21 cellular contexts compared by ENCODE assay signal in the genomic region with DNA sequence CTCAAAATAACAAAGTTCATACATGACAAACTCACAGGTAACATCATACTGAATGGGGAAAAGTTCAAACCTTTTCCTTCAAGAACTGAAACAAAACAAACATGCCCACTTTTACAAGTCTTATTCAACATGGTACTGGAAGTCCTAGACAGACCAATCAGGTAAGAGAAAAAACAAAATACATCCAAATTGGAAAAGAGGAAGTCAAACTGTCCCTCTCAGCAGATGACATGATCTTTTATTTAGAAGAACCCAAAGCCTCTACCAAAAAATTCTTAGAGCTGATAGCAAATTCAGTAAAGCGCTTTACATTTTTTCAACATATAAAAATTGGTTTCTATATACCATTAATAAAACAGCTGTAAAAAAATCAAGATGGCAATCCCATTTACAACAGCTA.
DNase-seq lines count a peak whose midpoint lies in the region; ATAC-seq lines count a peak whose summit lies in the region.
"Had no signal": no experiment of that assay in that cellular context is flagged by ENCODE, and none has a peak within 500 bp of the region (broad histone marks: within the 10 kb centered on the region; RNA-seq: fewer than 3 reads in every experiment).

No MANE protein-coding gene starts in this region.

- peaks cover 6 to 11% of the 10 kb centered on the region in 2 donors for H3K9me3 Mint-ChIP-seq in activated T-cell treated with anti-CD3 and anti-CD28 coated beads, Interleukin-2, amount 50 U/mL, for 72 hours
- peaks cover 5 to 11% of the 10 kb centered on the region in 2 donors for H3K9me3 Mint-ChIP-seq in stimulated activated naive B cell treated with anti-CD40 and anti-IgM and Interleukin-4, amounts not matched to agents 10 μg/mL and 1 μg/mL and 100 μg/mL, for 72 hours
- H3K9me3 Mint-ChIP-seq: GM23338, H9 had no signal

- no peak overlapping the region for H3K4me3 Mint-ChIP-seq in activated T-cell treated with anti-CD3 and anti-CD28 coated beads, Interleukin-2, amount 50 U/mL, for 72 hours
- no peak overlapping the region for H3K4me3 Mint-ChIP-seq in stimulated activated naive B cell treated with anti-CD40 and anti-IgM and Interleukin-4, amounts not matched to agents 10 μg/mL and 1 μg/mL and 100 μg/mL, for 72 hours
- H3K4me3 Mint-ChIP-seq: CD14-positive monocyte; CD4-positive, alpha-beta T cell; CD8-positive, alpha-beta memory T cell; GM23338; H9 had no signal

- no peaks in the 10 kb centered on the region for H3K27me3 Mint-ChIP-seq in activated T-cell treated with anti-CD3 and anti-CD28 coated beads, Interleukin-2, amount 50 U/mL, for 72 hours (ENCODE audit: low read depth)
- H3K27me3 Mint-ChIP-seq in stimulated activated naive B cell treated with anti-CD40 and anti-IgM and Interleukin-4, amounts not matched to agents 10 μg/mL and 1 μg/mL and 100 μg/mL, for 72 hours: no peaks in the 10 kb centered on the region
- H3K27me3 Mint-ChIP-seq: CD4-positive, alpha-beta T cell; CD8-positive, alpha-beta memory T cell had no signal

- DNase-seq in activated T-cell treated with anti-CD3 and anti-CD28 coated beads, Interleukin-2, amount 50 U/mL, for 72 hours: no peak
- no peak for DNase-seq in activated T-cell treated with anti-CD3 and anti-CD28 coated beads, Interleukin-2, amount 50 U/mL, for 1 hour
- DNase-seq in OCI-M1 (lab: John Stamatoyannopoulos, UW): peak; percentile 37
- no peak for DNase-seq in stimulated activated naive B cell treated with anti-CD40 and anti-IgM and Interleukin-4, amounts not matched to agents 10 μg/mL and 1 μg/mL and 100 μg/mL, for 72 hours
- DNase-seq in stimulated activated CD4-positive, alpha-beta T cell treated with anti-CD3 and anti-CD28 coated beads, Interleukin-1b, Interleukin-23, amount 100 ng/mL, for 48 hours: no peak
- DNase-seq in globus pallidus (ENCODE audit: low spot score): no peak
- DNase-seq: 8988T; ACHN; AML-193; BE2C; CD4-positive, alpha-beta T cell; CD8-positive, alpha-beta memory T cell; DMS 273 treated with DMSO at 0.1 percent for 48 hours; DMS79; EL; GF-D8; H9 had no signal

- no peak for ATAC-seq in activated T-cell treated with anti-CD3 and anti-CD28 coated beads, Interleukin-2, amount 50 U/mL, for 72 hours (replicated peaks in 1 of 2)
- ATAC-seq in stimulated activated naive B cell treated with anti-CD40 and anti-IgM and Interleukin-4, amounts not matched to agents 10 μg/mL and 1 μg/mL and 100 μg/mL, for 72 hours (replicated peaks): no peak
- ATAC-seq: A549, GM23338, HCT116 had no signal

- H3K36me3 Mint-ChIP-seq in activated T-cell treated with anti-CD3 and anti-CD28 coated beads, Interleukin-2, amount 50 U/mL, for 72 hours (ENCODE audit: insufficient read depth in 2 of 2): peaks cover 19 to 38% of the 10 kb centered on the region in 2 donors
- peaks cover 54 to 65% of the 10 kb centered on the region in 2 donors for H3K36me3 Mint-ChIP-seq in stimulated activated naive B cell treated with anti-CD40 and anti-IgM and Interleukin-4, amounts not matched to agents 10 μg/mL and 1 μg/mL and 100 μg/mL, for 72 hours

- H3K4me1 Mint-ChIP-seq in activated T-cell treated with anti-CD3 and anti-CD28 coated beads, Interleukin-2, amount 50 U/mL, for 72 hours (ENCODE audit: low read depth): no peaks in the 10 kb centered on the region
- peaks cover 1 to 5% of the 10 kb centered on the region in 2 donors for H3K4me1 Mint-ChIP-seq in stimulated activated naive B cell treated with anti-CD40 and anti-IgM and Interleukin-4, amounts not matched to agents 10 μg/mL and 1 μg/mL and 100 μg/mL, for 72 hours
- H3K4me1 Mint-ChIP-seq: CD14-positive monocyte had no signal

- peak overlapping the region; percentile 44 for H3K27ac Mint-ChIP-seq in activated T-cell treated with anti-CD3 and anti-CD28 coated beads, Interleukin-2, amount 50 U/mL, for 72 hours
- peak overlapping the region; percentile 25 for H3K27ac Mint-ChIP-seq in stimulated activated naive B cell treated with anti-CD40 and anti-IgM and Interleukin-4, amounts not matched to agents 10 μg/mL and 1 μg/mL and 100 μg/mL, for 72 hours
- H3K27ac Mint-ChIP-seq: CD14-positive monocyte; CD4-positive, alpha-beta T cell had no signal
